ENCODE assay signal across 11 cellular contexts in the genomic region with DNA sequence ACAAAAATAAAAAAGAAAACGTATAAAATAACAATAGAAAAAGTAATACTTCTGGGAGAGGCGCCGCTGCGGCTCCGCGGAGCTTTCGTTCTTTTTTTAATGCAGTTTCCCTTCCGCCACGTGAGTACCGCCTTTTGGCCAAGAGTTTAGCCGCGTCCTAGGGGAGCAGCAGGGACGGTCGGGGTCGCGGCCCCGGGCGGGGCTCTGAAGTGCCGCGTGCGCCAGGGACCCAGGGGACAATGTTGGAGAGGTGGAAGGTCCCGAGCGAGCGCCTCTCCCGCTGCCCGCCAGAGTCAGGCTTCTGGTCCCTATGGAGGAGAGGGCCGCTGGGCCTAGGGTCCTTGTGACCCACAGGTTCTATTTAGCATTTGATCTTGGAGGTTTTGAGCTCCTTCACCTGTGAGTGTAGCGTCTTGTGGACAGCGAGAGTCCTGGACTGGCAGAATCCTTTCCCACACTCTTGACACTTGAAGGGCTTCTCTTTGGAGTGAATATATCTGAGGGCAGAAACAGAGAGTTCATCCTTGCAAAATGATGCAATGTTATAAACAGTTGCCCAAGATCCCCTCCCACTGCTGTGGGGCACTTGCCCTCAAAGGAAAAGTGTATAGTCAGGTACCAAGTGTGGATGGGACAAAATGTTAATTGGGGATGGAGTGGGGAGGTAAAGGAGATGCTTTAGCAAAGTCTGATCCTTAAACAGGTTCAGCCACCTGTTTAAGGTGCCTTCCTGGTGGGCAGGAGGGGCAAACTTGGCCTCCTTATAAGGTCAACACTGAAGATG. TPM values are rescaled to one million over a fixed set of nuclear protein-coding genes. Genes with fewer than 3 reads are reported as not detected.
DNase-seq lines count a peak whose midpoint lies in the region; ATAC-seq, FAIRE-seq and TF ChIP-seq lines count a peak whose summit lies in the region.
"Had no signal": no experiment of that assay in that cellular context is flagged by ENCODE, and none has a peak within 500 bp of the region (broad histone marks: within the 10 kb centered on the region; RNA-seq: fewer than 3 reads in every experiment).

No MANE protein-coding gene starts in this region.

- TF ChIP-seq CTCF in GM06990 (IDR thresholded peaks at IDR 0.05; ENCODE audit: insufficient read depth, low read length, poor library complexity, severe bottlenecking) (no peak), astrocyte (IDR thresholded peaks at IDR 0.05; ENCODE audit: insufficient read depth, low read depth, low read length) (no peak), Peyer's patch (IDR thresholded peaks at IDR 0.05) (no peak)

- H3K27ac ChIP-seq in BLaER1 treated with 17β-estradiol and CSF1 and Interleukin-3, amounts not matched to agents 10 nM and 100 nM = no peak overlapping the region
- no peak overlapping the region for H3K27ac ChIP-seq in astrocyte (ENCODE audit: low read depth, low read length)
- H3K27ac ChIP-seq in Peyer's patch = no peak overlapping the region
- H3K27ac ChIP-seq: cardiac muscle cell had no signal

- H3K9me3 ChIP-seq in BLaER1 treated with 17β-estradiol and CSF1 and Interleukin-3, amounts not matched to agents 10 nM and 100 nM (replicated peaks in 1 of 11) = peaks cover 15 to 70% (median 47%) of the 10 kb centered on the region in 11 experiments
- H3K9me3 ChIP-seq in astrocyte (ENCODE audit: insufficient read depth, low read depth, low read length) (no peaks in the 10 kb centered on the region), Peyer's patch (no peaks in the 10 kb centered on the region)

- H3K4me3 Mint-ChIP-seq in astrocyte (ENCODE audit: unreplicated experiment) (no peak overlapping the region), naive B cell (peak overlapping the region; percentile 42 to 86 (median 66))
- H3K4me3 Mint-ChIP-seq: activated CD8-positive, alpha-beta memory T cell treated with anti-CD3 and anti-CD28 coated beads, Interleukin-2, amount 10 ng/mL, durations not matched to agents 7 days and 5 days had no signal

- H3K9ac ChIP-seq in BLaER1 treated with 17β-estradiol and CSF1 and Interleukin-3, amounts not matched to agents 10 nM and 100 nM = no peak overlapping the region
- H3K9ac ChIP-seq in astrocyte (ENCODE audit: low read length) = no peak overlapping the region

- H3K4me2 ChIP-seq in BLaER1 treated with 17β-estradiol and CSF1 and Interleukin-3, amounts not matched to agents 10 nM and 100 nM = peak overlapping the region; percentile 43 to 75 (median 66)
- peak overlapping the region; percentile 48 for H3K4me2 ChIP-seq in astrocyte (ENCODE audit: low read length)

- no peak overlapping the region for H2AFZ ChIP-seq in astrocyte (ENCODE audit: low read depth, low read length)

- no peaks in the 10 kb centered on the region for H3K36me3 ChIP-seq in BLaER1 treated with 17β-estradiol and CSF1 and Interleukin-3, amounts not matched to agents 10 nM and 100 nM
- no peaks in the 10 kb centered on the region for H3K36me3 ChIP-seq in GM06990 (ENCODE audit: control insufficient read depth, insufficient read depth, low read length)
- H3K36me3 ChIP-seq in astrocyte (ENCODE audit: insufficient read depth, low read length) = no peaks in the 10 kb centered on the region
- no peaks in the 10 kb centered on the region for H3K36me3 ChIP-seq in Peyer's patch

- H3K9me3 Mint-ChIP-seq in astrocyte (ENCODE audit: unreplicated experiment) = peaks cover 21% of the 10 kb centered on the region
- H3K9me3 Mint-ChIP-seq in naive B cell = peaks cover 0 to 9% (median 7%) of the 10 kb centered on the region in 7 donors

- DNase-seq in GM06990 (ENCODE audit: extremely low read depth, insufficient read length) = no peak
- DNase-seq in astrocyte (ENCODE audit: low read depth) = no peak
- no peak for DNase-seq in naive B cell
- no peak for DNase-seq in Peyer's patch
- DNase-seq: activated CD8-positive, alpha-beta memory T cell treated with anti-CD3 and anti-CD28 coated beads, Interleukin-2, amount 10 ng/mL, durations not matched to agents 7 days and 5 days; SHP77 treated with DMSO at 0.1 percent for 48 hours had no signal

- H3K27me3 Mint-ChIP-seq in astrocyte (ENCODE audit: low read depth, unreplicated experiment) (peaks cover 66% of the 10 kb centered on the region), naive B cell (peaks cover 67 to 89% (median 74%) of the 10 kb centered on the region in 3 donors)

- peaks cover 0 to 16% (median 0%) of the 10 kb centered on the region in 11 experiments; a peak in 5 of 22 replicates for H4K20me1 ChIP-seq in BLaER1 treated with 17β-estradiol and CSF1 and Interleukin-3, amounts not matched to agents 10 nM and 100 nM
- peaks cover 15% of the 10 kb centered on the region for H4K20me1 ChIP-seq in astrocyte (ENCODE audit: insufficient read depth, low read length)

- H3K36me3 Mint-ChIP-seq in astrocyte (ENCODE audit: low read depth, unreplicated experiment) (peaks cover 2% of the 10 kb centered on the region), naive B cell (peaks cover 5 to 6% of the 10 kb centered on the region in 2 donors)

- TF ChIP-seq POLR2A in Peyer's patch (IDR thresholded peaks at IDR 0.05) = no peak

- H3K4me3 ChIP-seq in BLaER1 treated with 17β-estradiol and CSF1 and Interleukin-3, amounts not matched to agents 10 nM and 100 nM = peak overlapping the region; percentile 14 to 53 (median 40); a peak in 17 of 20 replicates
- H3K4me3 ChIP-seq in GM06990 (replicated peaks; ENCODE audit: low read depth, low read length) (0 out of 2 replicates have a peak overlapping the region, but pooled peaks have one; percentile 5), astrocyte (ENCODE audit: insufficient read depth, low read depth, low read length) (no peak overlapping the region), Peyer's patch (peak overlapping the region in 1 of 4 donors; percentile 12)
- H3K4me3 ChIP-seq: cardiac muscle cell had no signal

- peaks cover 4% of the 10 kb centered on the region for H3K4me1 Mint-ChIP-seq in astrocyte (ENCODE audit: low read depth, unreplicated experiment)
- peaks cover 26 to 73% (median 54%) of the 10 kb centered on the region in 3 donors for H3K4me1 Mint-ChIP-seq in naive B cell

- no peak for FAIRE-seq in astrocyte (lab: Jason Lieb, UNC)

- H3K27ac Mint-ChIP-seq in astrocyte (ENCODE audit: unreplicated experiment) (peak overlapping the region; percentile 53), naive B cell (peak overlapping the region in 3 of 6 donors; percentile 2 to 71 (median 30))
- H3K27ac Mint-ChIP-seq: activated CD8-positive, alpha-beta memory T cell treated with anti-CD3 and anti-CD28 coated beads, Interleukin-2, amount 10 ng/mL, durations not matched to agents 7 days and 5 days had no signal

- ATAC-seq in naive B cell (ENCODE audit: low read depth in 2 of 2) (no peak), HG03025 (IDR thresholded peaks at IDR 0.05; ENCODE audit: low FRiP score, unreplicated experiment) (no peak), GM19455 (IDR thresholded peaks at IDR 0.05; ENCODE audit: unreplicated experiment) (no peak), GM18498 (IDR thresholded peaks at IDR 0.05; ENCODE audit: unreplicated experiment) (no peak)
- ATAC-seq: activated CD8-positive, alpha-beta memory T cell treated with anti-CD3 and anti-CD28 coated beads, Interleukin-2, amount 10 ng/mL, durations not matched to agents 7 days and 5 days had no signal

- peaks cover 2 to 26% (median 15%) of the 10 kb centered on the region in 10 experiments for H3K4me1 ChIP-seq in BLaER1 treated with 17β-estradiol and CSF1 and Interleukin-3, amounts not matched to agents 10 nM and 100 nM
- H3K4me1 ChIP-seq in astrocyte (ENCODE audit: insufficient read depth, low read length) (peaks cover 17% of the 10 kb centered on the region), Peyer's patch (peaks cover 0 to 24% (median 9%) of the 10 kb centered on the region in 4 donors)

- peaks cover 79 to 87% (median 84%) of the 10 kb centered on the region in 11 experiments for H3K27me3 ChIP-seq in BLaER1 treated with 17β-estradiol and CSF1 and Interleukin-3, amounts not matched to agents 10 nM and 100 nM
- peaks cover 6% of the 10 kb centered on the region for H3K27me3 ChIP-seq in GM06990 (replicated peaks; ENCODE audit: control insufficient read depth, insufficient read depth, low read length)
- peaks cover 60% of the 10 kb centered on the region for H3K27me3 ChIP-seq in astrocyte (ENCODE audit: insufficient read depth, low read length)
- peaks cover 3 to 19% of the 10 kb centered on the region in 2 donors for H3K27me3 ChIP-seq in Peyer's patch

- peaks cover 30% of the 10 kb centered on the region for H3K79me2 ChIP-seq in astrocyte (ENCODE audit: insufficient read depth, low read length)

RNA-seq across cellular contexts. Expression of a gene that starts 6.3 kb away (rescaled TPM):
- 0.31 and 1.0 TPM in 2 replicates for total RNA-seq in astrocyte
- polyA plus RNA-seq in naive B cell (ENCODE audit: low read depth in 6 of 6) = not detected
- total RNA-seq in Peyer's patch = 10 to 100 TPM in 1 of 4 donors, 1 to 10 TPM in 3; 3.9 to 14.9 (median 7.0) TPM
- total RNA-seq: activated CD8-positive, alpha-beta memory T cell treated with anti-CD3 and anti-CD28 coated beads, Interleukin-2, amount 10 ng/mL, durations not matched to agents 7 days and 5 days had no signal
